In genomic region chr5:63263409-63263808, GRCh38 we compare ENCODE assay signal across 22 cellular contexts.
"Had no signal": no experiment of that assay in that cellular context is flagged by ENCODE, and none has a peak within 500 bp of the region (broad histone marks: within the 10 kb centered on the region; RNA-seq: fewer than 3 reads in every experiment).

No MANE protein-coding gene starts in this region.

- H3K9me3 ChIP-seq: lower lobe of right lung, ovary, psoas muscle, right lobe of liver, thoracic aorta, upper lobe of left lung had no signal

- H3K4me3 ChIP-seq: dorsolateral prefrontal cortex, hepatocyte, lower lobe of right lung, ovary, psoas muscle, right lobe of liver, thoracic aorta, upper lobe of left lung had no signal

- H3K79me2 ChIP-seq: hepatocyte had no signal

- H3K36me3 Mint-ChIP-seq: activated naive CD4-positive, alpha-beta T cell treated with anti-CD3 and anti-CD28 coated beads, Interleukin-2, amount 50 U/mL, for 24 hours; stimulated activated memory B cell treated with anti-CD40 and anti-IgM and Interleukin-4, amounts not matched to agents 10 μg/mL and 1 μg/mL and 100 μg/mL, for 72 hours; WTC11 had no signal

- H3K27me3 ChIP-seq: dorsolateral prefrontal cortex, foreskin keratinocyte, hepatocyte, ovary, right lobe of liver, upper lobe of left lung had no signal

- H3K9me3 Mint-ChIP-seq: WTC11 had no signal

- H3K36me3 ChIP-seq: lower lobe of right lung, ovary, right lobe of liver, thoracic aorta, upper lobe of left lung had no signal

- H3K27me3 Mint-ChIP-seq: activated CD4-positive, alpha-beta T cell treated with anti-CD3 and anti-CD28 coated beads for 36 hours; activated naive CD4-positive, alpha-beta T cell treated with anti-CD3 and anti-CD28 coated beads, Interleukin-2, amount 50 U/mL, for 24 hours; stimulated activated memory B cell treated with anti-CD40 and anti-IgM and Interleukin-4, amounts not matched to agents 10 μg/mL and 1 μg/mL and 100 μg/mL, for 72 hours; T-helper 17 cell had no signal

- H3K27ac Mint-ChIP-seq: activated CD4-positive, alpha-beta T cell treated with anti-CD3 and anti-CD28 coated beads for 36 hours; activated naive CD4-positive, alpha-beta T cell treated with anti-CD3 and anti-CD28 coated beads, Interleukin-2, amount 50 U/mL, for 24 hours; natural killer cell; stimulated activated memory B cell treated with anti-CD40 and anti-IgM and Interleukin-4, amounts not matched to agents 10 μg/mL and 1 μg/mL and 100 μg/mL, for 72 hours; T-helper 17 cell; WTC11 had no signal

- H3K4me1 Mint-ChIP-seq: activated CD4-positive, alpha-beta T cell treated with anti-CD3 and anti-CD28 coated beads for 36 hours; activated naive CD4-positive, alpha-beta T cell treated with anti-CD3 and anti-CD28 coated beads, Interleukin-2, amount 50 U/mL, for 24 hours; natural killer cell; stimulated activated memory B cell treated with anti-CD40 and anti-IgM and Interleukin-4, amounts not matched to agents 10 μg/mL and 1 μg/mL and 100 μg/mL, for 72 hours; T-helper 17 cell had no signal

- H3K4me2 ChIP-seq: hepatocyte had no signal

- FAIRE-seq: colon had no signal

- DNase-seq: activated CD4-positive, alpha-beta T cell treated with anti-CD3 and anti-CD28 coated beads for 36 hours; activated CD4-positive, alpha-beta T cell treated with anti-CD3 and anti-CD28 coated beads, Interleukin-2, amount 50 U/mL, for 48 hours; activated gamma-delta T cell; amniotic stem cell; caudate nucleus; dorsolateral prefrontal cortex; foreskin keratinocyte; islet precursor cell; lower lobe of right lung; natural killer cell; ovary; psoas muscle; right lobe of liver; stimulated activated CD4-positive, alpha-beta T cell treated with anti-CD3 and anti-CD28 coated beads, Interleukin-4, amount 100 ng/mL, for 4 hours; T-helper 17 cell; upper lobe of left lung had no signal

- H2AFZ ChIP-seq: hepatocyte had no signal

- H3K27ac ChIP-seq: dorsolateral prefrontal cortex, foreskin keratinocyte, lower lobe of right lung, ovary, psoas muscle, right lobe of liver, thoracic aorta, upper lobe of left lung had no signal

- H3K4me3 Mint-ChIP-seq: activated CD4-positive, alpha-beta T cell treated with anti-CD3 and anti-CD28 coated beads for 36 hours; activated naive CD4-positive, alpha-beta T cell treated with anti-CD3 and anti-CD28 coated beads, Interleukin-2, amount 50 U/mL, for 24 hours; natural killer cell; stimulated activated memory B cell treated with anti-CD40 and anti-IgM and Interleukin-4, amounts not matched to agents 10 μg/mL and 1 μg/mL and 100 μg/mL, for 72 hours; T-helper 17 cell; WTC11 had no signal

- H3K4me1 ChIP-seq: lower lobe of right lung, psoas muscle, right lobe of liver, upper lobe of left lung had no signal
